ENCODE assay signal across 11 cellular contexts in genomic region chr15:63909819-63910437, GRCh38.
A peak's percentile ranks its signal among the peaks of the same experiment; 100 is the strongest.
DNase-seq lines count a peak whose midpoint lies in the region; ATAC-seq and TF ChIP-seq lines count a peak whose summit lies in the region.
"Had no signal": no experiment of that assay in that cellular context is flagged by ENCODE, and none has a peak within 500 bp of the region (broad histone marks: within the 10 kb centered on the region; RNA-seq: fewer than 3 reads in every experiment).

No MANE protein-coding gene starts in this region.

- no peaks in the 10 kb centered on the region for H3K79me2 ChIP-seq in PC-3 (ENCODE audit: low read length)

- no TSS peak for BruUV-seq in PC-3 (replicated peaks; lab: Mats Ljungman, UMichigan)

- H3K36me3 Mint-ChIP-seq in nephron progenitor cell (ENCODE audit: low read depth) = no peaks in the 10 kb centered on the region
- H3K36me3 Mint-ChIP-seq: CD14-positive monocyte had no signal

- H3K36me3 ChIP-seq in PC-3 (ENCODE audit: low read depth, low read length) = no peaks in the 10 kb centered on the region
- H3K36me3 ChIP-seq in sigmoid colon = no peaks in the 10 kb centered on the region
- H3K36me3 ChIP-seq in effector memory CD4-positive, alpha-beta T cell (ENCODE audit: control insufficient read depth, insufficient read depth, low read length) = no peaks in the 10 kb centered on the region

- CTCF ChIA-PET in PC-3 (lab: Charles Lee) = interaction anchor here (0.6 kb wide), 1 partner anchor 124 kb away, joined by 3 read pairs; no protein-coding TSS in a partner anchor

- H3K4me3 ChIP-seq in PC-3 (ENCODE audit: low read length) (no peak overlapping the region), sigmoid colon (no peak overlapping the region)
- no peak overlapping the region for H3K4me3 ChIP-seq in effector memory CD4-positive, alpha-beta T cell (ENCODE audit: insufficient read depth, low read depth, low read length, poor library complexity, severe bottlenecking)

- H3K9me3 Mint-ChIP-seq in nephron progenitor cell = no peaks in the 10 kb centered on the region

- H3K9me2 ChIP-seq in PC-3 (replicated peaks; ENCODE audit: low read length) = no peaks in the 10 kb centered on the region

- no peaks in the 10 kb centered on the region for H3F3A ChIP-seq in PC-3 (ENCODE audit: low read length, unreplicated experiment)

- peak overlapping the region; percentile 77 for H3K27ac Mint-ChIP-seq in nephron progenitor cell
- H3K27ac Mint-ChIP-seq: CD14-positive monocyte had no signal

- peak; percentile 13; the same call in 1 of the 2 replicates for ATAC-seq in PC-3
- ATAC-seq: activated CD4-positive, CD25-positive, alpha-beta regulatory T cell treated with anti-CD3 and anti-CD28 coated beads, Interleukin-2, amount 50 U/mL, for 24 hours had no signal

- H3K4me3 Mint-ChIP-seq in nephron progenitor cell = peak overlapping the region; percentile 6
- H3K4me3 Mint-ChIP-seq: CD14-positive monocyte had no signal

- 34 to 59% methylated on average over 10 of the region's 10 CpGs for WGBS in sigmoid colon, 2 donors

- peak; percentile 84 for DNase-seq in AG08395 (ENCODE audit: low spot score)
- no peak for DNase-seq in PC-3
- peak; percentile 84 for DNase-seq in fibroblast of gingiva (ENCODE audit: low read depth)
- peak; percentile 56 for DNase-seq in nephron progenitor cell
- no peak for DNase-seq in activated CD4-positive, CD25-positive, alpha-beta regulatory T cell (lab: John Stamatoyannopoulos, UW)
- no peak for DNase-seq in sigmoid colon
- no peak for DNase-seq in effector memory CD4-positive, alpha-beta T cell
- DNase-seq in stimulated activated CD4-positive, alpha-beta T cell treated with anti-CD3 and anti-CD28 coated beads, Interleukin-1b, Interleukin-23, amount 100 ng/mL, for 48 hours = no peak
- DNase-seq: anterior cingulate cortex had no signal

- H3K27ac ChIP-seq in PC-3 (ENCODE audit: low read length) (no peak overlapping the region), sigmoid colon (peak overlapping the region in 1 of 4 donors; percentile 4)
- no peak overlapping the region for H3K27ac ChIP-seq in effector memory CD4-positive, alpha-beta T cell (ENCODE audit: insufficient read depth, low read length, poor library complexity, severe bottlenecking)

- no peak overlapping the region for H2AFZ ChIP-seq in PC-3 (ENCODE audit: low read length)

- intact Hi-C loops in PC-3 (cut with micrococcal nuclease) (no loop called here), sigmoid colon (cut with DNase I) (no loop called here)

- H3K4me2 ChIP-seq in PC-3 (ENCODE audit: low read length) = no peak overlapping the region

- H3K4me1 Mint-ChIP-seq in nephron progenitor cell = peaks cover 37% of the 10 kb centered on the region

- no peaks in the 10 kb centered on the region for H4K20me1 ChIP-seq in PC-3 (ENCODE audit: low read length)

- TF ChIP-seq POLR2A in sigmoid colon (IDR thresholded peaks at IDR 0.05) = no peak

- no peak overlapping the region for H3K9ac ChIP-seq in PC-3 (ENCODE audit: low read length)

- TF ChIP-seq CTCF in PC-3 (conservative IDR thresholded peaks at IDR 0.05; ENCODE audit: low read depth, low read length) (no peak), nephron progenitor cell (IDR thresholded peaks at IDR 0.05) (no peak), sigmoid colon (IDR thresholded peaks at IDR 0.05) (no peak)

- peaks cover 16% of the 10 kb centered on the region for H3K27me3 Mint-ChIP-seq in nephron progenitor cell (ENCODE audit: low read depth, poor library complexity)

- POLR2A ChIA-PET in PC-3 (lab: Charles Lee; ENCODE audit: unreplicated experiment) = no interaction called here

- no peaks in the 10 kb centered on the region for H3K9me3 ChIP-seq in PC-3 (ENCODE audit: low read length)
- no peaks in the 10 kb centered on the region for H3K9me3 ChIP-seq in sigmoid colon
- no peaks in the 10 kb centered on the region for H3K9me3 ChIP-seq in effector memory CD4-positive, alpha-beta T cell (ENCODE audit: control insufficient read depth, low read length)

- no peak for TF ChIP-seq EP300 in sigmoid colon (IDR thresholded peaks at IDR 0.05)

- H3K4me1 ChIP-seq in PC-3 (ENCODE audit: insufficient read depth, low read length) (peaks cover 12% of the 10 kb centered on the region), sigmoid colon (peaks cover 0 to 17% (median 13%) of the 10 kb centered on the region in 4 donors)
- peaks cover 15% of the 10 kb centered on the region for H3K4me1 ChIP-seq in effector memory CD4-positive, alpha-beta T cell (ENCODE audit: control insufficient read depth, insufficient read depth, low read length, poor library complexity, severe bottlenecking)

- H3K27me3 ChIP-seq in PC-3 (ENCODE audit: low read length) (no peaks in the 10 kb centered on the region), sigmoid colon (no peaks in the 10 kb centered on the region)
- H3K27me3 ChIP-seq in effector memory CD4-positive, alpha-beta T cell (replicated peaks; ENCODE audit: control insufficient read depth, insufficient read depth, low read length, poor library complexity, severe bottlenecking) = no peaks in the 10 kb centered on the region

Comparison
In these comparisons a context has a peak if more than half of its experiments do, and no peak if none do; other contexts are left out.
1. DNase-seq: peak in AG08395 (single experiment), fibroblast of gingiva (single experiment) and nephron progenitor cell (single experiment); none in PC-3 (single experiment), activated CD4-positive, CD25-positive, alpha-beta regulatory T cell (0 of 4), sigmoid colon (single experiment), effector memory CD4-positive, alpha-beta T cell (0 of 3) and stimulated activated CD4-positive, alpha-beta T cell treated with anti-CD3 and anti-CD28 coated beads, Interleukin-1b, Interleukin-23, amount 100 ng/mL, for 48 hours (single experiment).